In the genomic region with DNA sequence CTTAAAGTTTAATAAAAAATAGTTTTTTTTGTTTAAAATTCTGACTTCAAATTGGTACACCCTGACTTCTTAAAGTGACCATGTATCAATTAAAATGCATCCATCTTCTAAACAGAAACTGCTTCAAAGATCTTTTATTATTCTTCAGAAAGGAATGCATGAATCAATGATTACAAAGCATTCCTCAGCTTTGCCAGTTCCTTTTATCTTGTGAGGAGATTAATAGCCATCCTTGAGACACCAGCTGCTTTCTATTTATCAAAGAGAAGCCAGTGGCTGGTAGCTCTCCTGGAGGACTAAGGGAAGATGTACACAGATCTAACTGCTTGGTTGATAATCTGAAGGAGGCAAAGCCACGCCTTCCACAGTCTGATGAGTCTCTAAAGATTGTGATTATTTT, we compare ENCODE assay signal across 16 cellular contexts.
A peak's percentile ranks its signal among the peaks of the same experiment; 100 is the strongest.
DNase-seq lines count a peak whose midpoint lies in the region; ATAC-seq, FAIRE-seq and TF ChIP-seq lines count a peak whose summit lies in the region.
"Had no signal": no experiment of that assay in that cellular context is flagged by ENCODE, and none has a peak within 500 bp of the region (broad histone marks: within the 10 kb centered on the region; RNA-seq: fewer than 3 reads in every experiment).

No MANE protein-coding gene starts in this region.

- H3K4me1 Mint-ChIP-seq in astrocyte (ENCODE audit: low read depth, unreplicated experiment) (no peaks in the 10 kb centered on the region), neural progenitor cell (peaks cover 6% of the 10 kb centered on the region), osteocyte (ENCODE audit: unreplicated experiment) (no peaks in the 10 kb centered on the region)
- H3K4me1 Mint-ChIP-seq: B cell; CD4-positive, CD25-positive, alpha-beta regulatory T cell had no signal

- H4K20me1 ChIP-seq in astrocyte (ENCODE audit: insufficient read depth, low read length) (no peaks in the 10 kb centered on the region), neural progenitor cell (ENCODE audit: low read depth) (no peaks in the 10 kb centered on the region)

- no peak overlapping the region for H3K4me3 Mint-ChIP-seq in astrocyte (ENCODE audit: unreplicated experiment)
- H3K4me3 Mint-ChIP-seq in neural progenitor cell: no peak overlapping the region
- H3K4me3 Mint-ChIP-seq in osteocyte (ENCODE audit: unreplicated experiment): no peak overlapping the region
- H3K4me3 Mint-ChIP-seq: B cell; CD4-positive, CD25-positive, alpha-beta regulatory T cell had no signal

- no peak for FAIRE-seq in astrocyte (lab: Jason Lieb, UNC)
- FAIRE-seq: H54 had no signal

- TF ChIP-seq CTCF in astrocyte (IDR thresholded peaks at IDR 0.05; ENCODE audit: insufficient read depth, low read depth, low read length): no peak
- TF ChIP-seq CTCF in neural progenitor cell (IDR thresholded peaks at IDR 0.05): no peak
- no peak for TF ChIP-seq CTCF in osteocyte (IDR thresholded peaks at IDR 0.05)

- H3K36me3 Mint-ChIP-seq in astrocyte (ENCODE audit: low read depth, unreplicated experiment): no peaks in the 10 kb centered on the region
- no peaks in the 10 kb centered on the region for H3K36me3 Mint-ChIP-seq in neural progenitor cell
- no peaks in the 10 kb centered on the region for H3K36me3 Mint-ChIP-seq in osteocyte (ENCODE audit: unreplicated experiment)
- H3K36me3 Mint-ChIP-seq: CD4-positive, CD25-positive, alpha-beta regulatory T cell had no signal

- H3K27ac Mint-ChIP-seq in astrocyte (ENCODE audit: unreplicated experiment) (no peak overlapping the region), neural progenitor cell (no peak overlapping the region), osteocyte (ENCODE audit: unreplicated experiment) (no peak overlapping the region)
- H3K27ac Mint-ChIP-seq: B cell; CD4-positive, CD25-positive, alpha-beta regulatory T cell had no signal

- no peaks in the 10 kb centered on the region for H3K9me3 ChIP-seq in astrocyte (ENCODE audit: insufficient read depth, low read depth, low read length)
- no peaks in the 10 kb centered on the region for H3K9me3 ChIP-seq in neural progenitor cell (ENCODE audit: low read depth)

- no peaks in the 10 kb centered on the region for H3F3A ChIP-seq in neural progenitor cell (ENCODE audit: low read depth)

- H3K27ac ChIP-seq in astrocyte (ENCODE audit: low read depth, low read length): no peak overlapping the region
- H3K27ac ChIP-seq in neural progenitor cell: no peak overlapping the region
- H3K27ac ChIP-seq: KMS-11 had no signal

- no peaks in the 10 kb centered on the region for H3K27me3 ChIP-seq in astrocyte (ENCODE audit: insufficient read depth, low read length)
- H3K27me3 ChIP-seq in neural progenitor cell: no peaks in the 10 kb centered on the region

- in situ Hi-C loops in Caki2 (cut with HindIII; ENCODE audit: low pct_unique_long_range_greater_than_20kb, low sequenced_read_pairs): no loop called here

- DNase-seq in Caki2 (ENCODE audit: low read depth) (peak; percentile 0), HT1080 (ENCODE audit: low read depth) (peak; percentile 25), astrocyte (ENCODE audit: low read depth) (peak; percentile 18), neural progenitor cell (ENCODE audit: low spot score) (peak; percentile 23), osteocyte (ENCODE audit: extremely low spot score, unreplicated experiment) (no peak), NCI-H1930 (lab: John Stamatoyannopoulos, UW) (no peak), ureter (ENCODE audit: low spot score) (no peak)
- DNase-seq: CD4-positive, CD25-positive, alpha-beta regulatory T cell; MM.1S; NCI-H1092 treated with DMSO at 0.1 percent for 48 hours; NCI-H2227 treated with DMSO at 0.1 percent for 48 hours; NCI-H524 had no signal

- H3K4me1 ChIP-seq in astrocyte (ENCODE audit: insufficient read depth, low read length): no peaks in the 10 kb centered on the region
- H3K4me1 ChIP-seq in neural progenitor cell: no peaks in the 10 kb centered on the region

- H3K27me3 Mint-ChIP-seq in astrocyte (ENCODE audit: low read depth, unreplicated experiment): no peaks in the 10 kb centered on the region
- H3K27me3 Mint-ChIP-seq in neural progenitor cell (ENCODE audit: insufficient read depth, low read depth): no peaks in the 10 kb centered on the region
- no peaks in the 10 kb centered on the region for H3K27me3 Mint-ChIP-seq in osteocyte (ENCODE audit: unreplicated experiment)
- H3K27me3 Mint-ChIP-seq: B cell; CD4-positive, CD25-positive, alpha-beta regulatory T cell had no signal

- no peak overlapping the region for H3K4me3 ChIP-seq in astrocyte (ENCODE audit: insufficient read depth, low read depth, low read length)
- no peak overlapping the region for H3K4me3 ChIP-seq in neural progenitor cell

- H2AFZ ChIP-seq in astrocyte (ENCODE audit: low read depth, low read length): no peak overlapping the region
- H2AFZ ChIP-seq in neural progenitor cell (replicated peaks): no peak overlapping the region

- H3K4me2 ChIP-seq in astrocyte (ENCODE audit: low read length) (no peak overlapping the region), neural progenitor cell (no peak overlapping the region)
- H3K4me2 ChIP-seq: KMS-11 had no signal

- H3K9ac ChIP-seq in astrocyte (ENCODE audit: low read length): no peak overlapping the region
- no peak overlapping the region for H3K9ac ChIP-seq in neural progenitor cell
- H3K9ac ChIP-seq: KMS-11 had no signal

- H3K79me2 ChIP-seq in astrocyte (ENCODE audit: insufficient read depth, low read length) (no peaks in the 10 kb centered on the region), neural progenitor cell (ENCODE audit: low read depth) (no peaks in the 10 kb centered on the region)

- no peaks in the 10 kb centered on the region for H3K36me3 ChIP-seq in astrocyte (ENCODE audit: insufficient read depth, low read length)
- H3K36me3 ChIP-seq in neural progenitor cell: no peaks in the 10 kb centered on the region

- H3K9me3 Mint-ChIP-seq in astrocyte (ENCODE audit: unreplicated experiment) (peaks cover 2% of the 10 kb centered on the region), neural progenitor cell (peaks cover 8% of the 10 kb centered on the region), osteocyte (ENCODE audit: unreplicated experiment) (peaks cover 12% of the 10 kb centered on the region)

- no peak for ATAC-seq in HG02870 (IDR thresholded peaks at IDR 0.05; ENCODE audit: unreplicated experiment)

Comparison
In these comparisons a context has a peak if more than half of its experiments do, and no peak if none do; other contexts are left out.
1. DNase-seq: peak in Caki2 (single experiment), HT1080 (single experiment), astrocyte (single experiment) and neural progenitor cell (single experiment); none in osteocyte (single experiment), NCI-H1930 (0 of 2) and ureter (single experiment).